ENCODE assay signal across 1 cellular context in genomic region chr15:79978694-79979519, GRCh38.
TF ChIP-seq lines count a peak whose summit lies in the region.

No MANE protein-coding gene starts in this region.

TF ChIP-seq in HepG2, 621 proteins besides CTCF, POLR2A, EP300 and RAD21 (continued from another document and continues in another):
- TF ChIP-seq FUBP1 (CRISPR knock-in tag; IDR thresholded peaks at IDR 0.05; ENCODE audit: borderline replicate concordance) (no peak), ZIK1 (CRISPR knock-in tag; IDR thresholded peaks at IDR 0.05; ENCODE audit: borderline replicate concordance, low read depth) (peak; percentile 1; the same call in 1 of the 2 replicates), SP4 (CRISPR knock-in tag; IDR thresholded peaks at IDR 0.05) (0 out of 2 replicates have a peak, but pooled peaks have one; percentile 8), GFI1 (CRISPR knock-in tag; IDR thresholded peaks at IDR 0.05; ENCODE audit: borderline replicate concordance) (peak; percentile 64; the same call in 1 of the 2 replicates), ZNF660 (CRISPR knock-in tag; IDR thresholded peaks at IDR 0.05; ENCODE audit: borderline replicate concordance, low read depth) (no peak), GPBP1L1 (CRISPR knock-in tag; IDR thresholded peaks at IDR 0.05) (no peak), ZNF747 (CRISPR knock-in tag; IDR thresholded peaks at IDR 0.05; ENCODE audit: borderline replicate concordance) (peak; percentile 75), KLF15 (CRISPR knock-in tag; IDR thresholded peaks at IDR 0.05; ENCODE audit: borderline replicate concordance) (no peak), ZNF501 (CRISPR knock-in tag; IDR thresholded peaks at IDR 0.05) (peak; percentile 54; the same call in 1 of the 2 replicates), ZNF570 (CRISPR knock-in tag; IDR thresholded peaks at IDR 0.05; ENCODE audit: borderline replicate concordance) (no peak), YY1 (IDR thresholded peaks at IDR 0.05; ENCODE audit: insufficient read depth, insufficient replicate concordance, low read depth, low read length) (no peak), LRRFIP1 (CRISPR knock-in tag; conservative IDR thresholded peaks at IDR 0.05) (no peak), CREB1 (IDR thresholded peaks at IDR 0.05) (no peak), CREB1 (CRISPR knock-in tag; IDR thresholded peaks at IDR 0.05) (peak; percentile 54; the same call in 1 of the 2 replicates), AFF4 (CRISPR knock-in tag; IDR thresholded peaks at IDR 0.05) (no peak), ZNF740 (CRISPR knock-in tag; IDR thresholded peaks at IDR 0.05) (no peak), ZNF253 (CRISPR knock-in tag; IDR thresholded peaks at IDR 0.05; ENCODE audit: borderline replicate concordance) (no peak), PRMT3 (CRISPR knock-in tag; IDR thresholded peaks at IDR 0.05; ENCODE audit: borderline replicate concordance, low read depth) (no peak), ZGPAT (CRISPR knock-in tag; IDR thresholded peaks at IDR 0.05) (peak; percentile 39; the same call in 1 of the 2 replicates), HNF4G (IDR thresholded peaks at IDR 0.05; ENCODE audit: borderline replicate concordance, low read depth, low read length) (peak; percentile 97), HNF4G (CRISPR knock-in tag; IDR thresholded peaks at IDR 0.05; ENCODE audit: borderline replicate concordance, low read depth) (peak; percentile 93; the same call in 1 of the 2 replicates), ZNF746 (CRISPR knock-in tag; IDR thresholded peaks at IDR 0.05) (peak; percentile 41; the same call in 1 of the 2 replicates), RBFOX2 (IDR thresholded peaks at IDR 0.05; ENCODE audit: low read depth, low read length) (no peak), LBX2 (CRISPR knock-in tag; IDR thresholded peaks at IDR 0.05; ENCODE audit: borderline replicate concordance) (no peak), ARNT (IDR thresholded peaks at IDR 0.05) (no peak), ZNF768 (CRISPR knock-in tag; IDR thresholded peaks at IDR 0.05) (no peak), HNRNPUL1 (IDR thresholded peaks at IDR 0.05; ENCODE audit: low read depth, low read length) (no peak), HOXA9 (CRISPR knock-in tag; IDR thresholded peaks at IDR 0.05; ENCODE audit: borderline replicate concordance) (no peak), ZC3H13 (CRISPR knock-in tag; IDR thresholded peaks at IDR 0.05) (no peak), HNF1B (CRISPR knock-in tag; IDR thresholded peaks at IDR 0.05) (0 out of 2 replicates have a peak, but pooled peaks have one; percentile 24), ZNF451 (CRISPR knock-in tag; IDR thresholded peaks at IDR 0.05) (no peak), EZH2 (conservative IDR thresholded peaks at IDR 0.05; ENCODE audit: low read depth, low read length) (no peak), MED13 (CRISPR knock-in tag; IDR thresholded peaks at IDR 0.05) (no peak), ZNF33B (CRISPR knock-in tag; IDR thresholded peaks at IDR 0.05) (no peak), HMGXB3 (CRISPR knock-in tag; IDR thresholded peaks at IDR 0.05; ENCODE audit: borderline replicate concordance) (no peak), GZF1 (CRISPR knock-in tag; IDR thresholded peaks at IDR 0.05) (0 out of 2 replicates have a peak, but pooled peaks have one; percentile 10), ZBTB7A (CRISPR knock-in tag; IDR thresholded peaks at IDR 0.05) (no peak), ARID2 (CRISPR knock-in tag; IDR thresholded peaks at IDR 0.05; ENCODE audit: borderline replicate concordance) (no peak), ZFY (CRISPR knock-in tag; IDR thresholded peaks at IDR 0.05) (peak; percentile 37), ZNF574 (CRISPR knock-in tag; IDR thresholded peaks at IDR 0.05) (peak; percentile 66)
